In the genomic region with DNA sequence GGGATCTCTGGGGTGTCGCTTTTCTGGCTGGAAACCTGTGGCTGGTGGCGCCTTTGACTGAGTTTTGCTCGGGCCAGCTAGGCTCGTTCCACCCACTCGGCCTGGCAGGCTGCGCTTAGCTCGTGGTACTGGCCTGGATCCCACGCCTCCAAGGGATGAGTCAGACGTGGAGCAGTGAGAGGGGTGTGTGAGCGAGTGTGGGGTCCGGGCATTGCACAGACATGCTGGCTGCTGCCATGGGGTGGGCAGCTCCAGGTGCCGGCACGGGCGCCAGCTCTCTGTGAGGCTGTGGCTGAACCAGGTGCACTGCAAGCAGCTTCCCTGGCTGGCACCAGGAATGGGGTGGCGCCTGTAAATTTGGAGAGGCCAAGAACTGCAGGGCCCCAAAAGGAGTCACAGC, we compare ENCODE assay signal across 12 cellular contexts.
DNase-seq lines count a peak whose midpoint lies in the region.
"Had no signal": no experiment of that assay in that cellular context is flagged by ENCODE, and none has a peak within 500 bp of the region (broad histone marks: within the 10 kb centered on the region; RNA-seq: fewer than 3 reads in every experiment).

No MANE protein-coding gene starts in this region.

- peak overlapping the region in 1 of 7 donors; percentile 53 for H3K27ac Mint-ChIP-seq in CD4-positive, alpha-beta memory T cell
- H3K27ac Mint-ChIP-seq: activated CD8-positive, alpha-beta memory T cell treated with anti-CD3 and anti-CD28 coated beads, Interleukin-2, amount 10 ng/mL, durations not matched to agents 7 days and 5 days; effector memory CD8-positive, alpha-beta T cell; naive B cell had no signal

- no peaks in the 10 kb centered on the region for H3K4me1 Mint-ChIP-seq in CD4-positive, alpha-beta memory T cell
- H3K4me1 Mint-ChIP-seq: activated CD8-positive, alpha-beta memory T cell treated with anti-CD3 and anti-CD28 coated beads, Interleukin-2, amount 10 ng/mL, durations not matched to agents 7 days and 5 days; naive B cell had no signal

- no peak overlapping the region for H3K4me3 ChIP-seq in SJCRH30
- no peak overlapping the region for H3K4me3 ChIP-seq in CD4-positive, alpha-beta memory T cell (ENCODE audit: low read length in 2 of 2)

- no peaks in the 10 kb centered on the region for H3K36me3 ChIP-seq in SJCRH30
- no peaks in the 10 kb centered on the region for H3K36me3 ChIP-seq in CD4-positive, alpha-beta memory T cell (ENCODE audit: insufficient read depth, low read length)

- no peaks in the 10 kb centered on the region for H3K4me1 ChIP-seq in SJCRH30
- H3K4me1 ChIP-seq in CD4-positive, alpha-beta memory T cell (ENCODE audit: insufficient read depth, low read length) = no peaks in the 10 kb centered on the region

- H3K27me3 Mint-ChIP-seq in CD4-positive, alpha-beta memory T cell = no peaks in the 10 kb centered on the region
- H3K27me3 Mint-ChIP-seq: activated CD8-positive, alpha-beta memory T cell treated with anti-CD3 and anti-CD28 coated beads, Interleukin-2, amount 10 ng/mL, durations not matched to agents 7 days and 5 days; effector memory CD8-positive, alpha-beta T cell had no signal

- H3K27ac ChIP-seq in SJCRH30 = no peak overlapping the region
- no peak overlapping the region for H3K27ac ChIP-seq in CD4-positive, alpha-beta memory T cell (ENCODE audit: low read depth, low read length)

- CTCF ChIA-PET in CD4-positive, alpha-beta memory T cell (lab: Charles Lee; ENCODE audit: partially characterized antibody) = no interaction called here

- intact Hi-C loops in CD4-positive, alpha-beta memory T cell (cut with micrococcal nuclease) = no loop called here

- no peaks in the 10 kb centered on the region; the same call in 1 of the 2 replicates for H3K9me3 ChIP-seq in SJCRH30 (replicated peaks)
- no peaks in the 10 kb centered on the region for H3K9me3 ChIP-seq in CD4-positive, alpha-beta memory T cell (ENCODE audit: control insufficient read depth in 1 of 2, low read length in 2 of 2)

- H3K36me3 Mint-ChIP-seq in CD4-positive, alpha-beta memory T cell = no peaks in the 10 kb centered on the region
- H3K36me3 Mint-ChIP-seq: activated CD8-positive, alpha-beta memory T cell treated with anti-CD3 and anti-CD28 coated beads, Interleukin-2, amount 10 ng/mL, durations not matched to agents 7 days and 5 days; naive B cell had no signal

- no peaks in the 10 kb centered on the region for H3K27me3 ChIP-seq in SJCRH30
- H3K27me3 ChIP-seq in CD4-positive, alpha-beta memory T cell (ENCODE audit: insufficient read depth, low read length) = no peaks in the 10 kb centered on the region

- DNase-seq in NCI-H1436 (lab: John Stamatoyannopoulos, UW) = peak; percentile 3
- DNase-seq in NCI-H1436 treated with DMSO at 0.1 percent for 48 hours (lab: John Stamatoyannopoulos, UW) = no peak
- DNase-seq in SJCRH30 = peak; percentile 16 to 30
- DNase-seq in hepatic stellate cell (ENCODE audit: low spot score) = peak; percentile 19
- DNase-seq in superior temporal gyrus (ENCODE audit: extremely low spot score) = peak; percentile 66
- DNase-seq in NCI-H345 (lab: John Stamatoyannopoulos, UW) = no peak
- DNase-seq in CD4-positive, alpha-beta memory T cell = no peak
- no peak for DNase-seq in EL
- DNase-seq: activated CD8-positive, alpha-beta memory T cell treated with anti-CD3 and anti-CD28 coated beads, Interleukin-2, amount 10 ng/mL, durations not matched to agents 7 days and 5 days; effector memory CD8-positive, alpha-beta T cell; naive B cell; NCI-H1105 treated with DMSO at 0.1 percent for 48 hours had no signal

- H3K4me3 Mint-ChIP-seq in CD4-positive, alpha-beta memory T cell = no peak overlapping the region
- H3K4me3 Mint-ChIP-seq: activated CD8-positive, alpha-beta memory T cell treated with anti-CD3 and anti-CD28 coated beads, Interleukin-2, amount 10 ng/mL, durations not matched to agents 7 days and 5 days; effector memory CD8-positive, alpha-beta T cell; naive B cell had no signal

- H3K9me3 Mint-ChIP-seq in CD4-positive, alpha-beta memory T cell = peaks cover 0 to 14% (median 8%) of the 10 kb centered on the region in 8 donors

- POLR2A ChIA-PET in CD4-positive, alpha-beta memory T cell (lab: Charles Lee; ENCODE audit: partially characterized antibody) = no interaction called here

Comparison
In these comparisons a context has a peak if more than half of its experiments do, and no peak if none do; other contexts are left out.
1. DNase-seq: peak in NCI-H1436 (single experiment), SJCRH30 (2 of 2), hepatic stellate cell (single experiment) and superior temporal gyrus (single experiment); none in NCI-H1436 treated with DMSO at 0.1 percent for 48 hours (single experiment), NCI-H345 (single experiment), CD4-positive, alpha-beta memory T cell (0 of 5) and EL (single experiment).